1 cellular context compared by ENCODE assay signal in genomic region chr5:65933295-65933694, GRCh38.
TF ChIP-seq lines count a peak whose summit lies in the region.

No MANE protein-coding gene starts in this region.

TF ChIP-seq in K562, 482 proteins besides CTCF, POLR2A, EP300 and RAD21 (continued from another document):
- no peak for TF ChIP-seq ATF2 (CRISPR knock-in tag; IDR thresholded peaks at IDR 0.05)
- TF ChIP-seq CBX3 (IDR thresholded peaks at IDR 0.05; ENCODE audit: borderline replicate concordance in 1 of 2, low read length in 2 of 2) = no peak
- TF ChIP-seq HSF4 (CRISPR knock-in tag; IDR thresholded peaks at IDR 0.05; ENCODE audit: borderline replicate concordance) = no peak
- no peak for TF ChIP-seq SAFB2 (IDR thresholded peaks at IDR 0.05; ENCODE audit: borderline replicate concordance, low read depth, low read length, severe bottlenecking)
- no peak for TF ChIP-seq TARDBP (IDR thresholded peaks at IDR 0.05)
- TF ChIP-seq HDAC2 (IDR thresholded peaks at IDR 0.05) = no peak
- no peak for TF ChIP-seq NFXL1 (CRISPR knock-in tag; IDR thresholded peaks at IDR 0.05)
- no peak for TF ChIP-seq GTF3C2 (IDR thresholded peaks at IDR 0.05; ENCODE audit: borderline replicate concordance, extremely low read depth, insufficient read length)
- no peak for TF ChIP-seq NR2C1 (IDR thresholded peaks at IDR 0.05)
- no peak for TF ChIP-seq NR2C1 (tag; IDR thresholded peaks at IDR 0.05)
- TF ChIP-seq IRF2 (CRISPR knock-in tag; IDR thresholded peaks at IDR 0.05) = no peak
- TF ChIP-seq MCM7 (IDR thresholded peaks at IDR 0.05) = no peak
